Comparison of ENCODE assay signal across 15 cellular contexts in genomic region chr12:109914461-109914860, GRCh38.
"Had no signal": no experiment of that assay in that cellular context is flagged by ENCODE, and none has a peak within 500 bp of the region (broad histone marks: within the 10 kb centered on the region; RNA-seq: fewer than 3 reads in every experiment).

No MANE protein-coding gene starts in this region.

- H3K9me3 Mint-ChIP-seq: activated B cell treated with CpG ODN at 0.5 μM for 24 hours; activated naive CD4-positive, alpha-beta T cell treated with anti-CD3 and anti-CD28 coated beads, Interleukin-2, amount 50 U/mL, for 72 hours; central memory CD8-positive, alpha-beta T cell; dendritic cell treated with granulocyte-macrophage colony-stimulating factor and Interleukin-4, amounts not matched to agents 40 ng/mL and 50 ng/mL, for 4 days had no signal

- H3K4me3 Mint-ChIP-seq: activated B cell treated with CpG ODN at 0.5 μM for 24 hours; central memory CD8-positive, alpha-beta T cell; dendritic cell treated with granulocyte-macrophage colony-stimulating factor and Interleukin-4, amounts not matched to agents 40 ng/mL and 50 ng/mL, for 4 days had no signal

- ATAC-seq: activated naive CD4-positive, alpha-beta T cell treated with anti-CD3 and anti-CD28 coated beads, Interleukin-2, amount 50 U/mL, for 72 hours; left lobe of liver; SK-N-SH treated with all-trans-retinoic acid at 6 μM for 48 hours; stimulated activated naive CD8-positive, alpha-beta T cell treated with anti-CD3 and anti-CD28 coated beads, Interleukin-15, Interleukin-2, amounts not matched to agents 100 U/mL and 50 U/mL, for 24 hours had no signal

- DNase-seq: activated B cell treated with CpG ODN at 0.5 μM for 24 hours; activated gamma-delta T cell treated with Interleukin-2 at 50 U/mL for 16 hours; esophagus squamous epithelium; kidney glomerular epithelial cell; mucosa of descending colon; ovary; psoas muscle; stimulated activated CD4-positive, alpha-beta T cell treated with anti-CD3 and anti-CD28 coated beads, Interleukin-2, amount 100 ng/mL, for 48 hours; stimulated activated naive CD8-positive, alpha-beta T cell treated with anti-CD3 and anti-CD28 coated beads, Interleukin-15, Interleukin-2, amounts not matched to agents 100 U/mL and 50 U/mL, for 24 hours; T-helper 2 cell had no signal

- H3K27ac Mint-ChIP-seq: activated B cell treated with CpG ODN at 0.5 μM for 24 hours; dendritic cell treated with granulocyte-macrophage colony-stimulating factor and Interleukin-4, amounts not matched to agents 40 ng/mL and 50 ng/mL, for 4 days had no signal

- H3K27me3 Mint-ChIP-seq: activated B cell treated with CpG ODN at 0.5 μM for 24 hours; central memory CD8-positive, alpha-beta T cell; dendritic cell treated with granulocyte-macrophage colony-stimulating factor and Interleukin-4, amounts not matched to agents 40 ng/mL and 50 ng/mL, for 4 days had no signal

- H3K4me1 Mint-ChIP-seq: activated B cell treated with CpG ODN at 0.5 μM for 24 hours; central memory CD8-positive, alpha-beta T cell had no signal
